Comparison of ENCODE assay signal across 1 cellular context in the genomic region with DNA sequence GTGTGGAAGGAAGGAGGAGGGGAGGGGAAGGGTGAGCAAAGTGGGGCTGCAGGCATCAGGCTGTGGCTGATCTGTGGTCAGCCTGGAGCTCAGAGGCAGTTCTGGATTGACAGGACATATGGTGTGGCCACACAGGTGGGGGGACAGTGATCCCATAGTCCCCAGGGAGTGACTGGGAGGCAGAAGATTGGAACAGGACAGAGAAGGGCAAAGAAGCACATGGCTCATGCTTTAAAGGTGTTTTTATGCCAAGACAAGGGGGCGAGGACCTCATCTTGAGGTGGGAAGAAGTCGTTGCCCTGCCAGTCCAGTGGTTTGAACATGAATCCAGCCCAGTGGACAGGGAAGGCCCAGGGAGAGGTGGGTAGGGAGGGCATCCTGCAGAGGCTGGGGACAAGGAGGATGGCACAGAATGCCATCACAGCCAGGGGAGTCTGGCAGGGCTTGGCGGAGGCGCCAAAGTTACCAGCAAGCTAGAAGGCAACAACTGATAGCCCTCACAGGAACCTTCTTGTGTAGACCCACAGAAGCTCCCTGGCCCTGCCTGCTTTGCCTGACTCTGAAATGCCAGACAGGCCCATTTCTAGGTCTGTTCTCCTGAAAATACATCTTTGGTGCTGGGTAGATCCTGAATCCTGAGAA.
TF ChIP-seq lines count a peak whose summit lies in the region.

No MANE protein-coding gene starts in this region.

TF ChIP-seq in K562, 482 proteins besides CTCF, POLR2A, EP300 and RAD21:
- TF ChIP-seq PYGO2 (tag; IDR thresholded peaks at IDR 0.05) (no peak), MCM3 (IDR thresholded peaks at IDR 0.05) (no peak), NFATC3 (IDR thresholded peaks at IDR 0.05) (no peak), MAZ (CRISPR knock-in tag; conservative IDR thresholded peaks at IDR 0.05 in 1 of 2, IDR thresholded peaks at IDR 0.05 in 1 of 2) (no peak), ZNF764 (CRISPR knock-in tag; IDR thresholded peaks at IDR 0.05; ENCODE audit: low read depth) (no peak), POLR2B (IDR thresholded peaks at IDR 0.05; ENCODE audit: low read depth, partially characterized antibody) (peak; percentile 56)
- TF ChIP-seq, protein P1, sequence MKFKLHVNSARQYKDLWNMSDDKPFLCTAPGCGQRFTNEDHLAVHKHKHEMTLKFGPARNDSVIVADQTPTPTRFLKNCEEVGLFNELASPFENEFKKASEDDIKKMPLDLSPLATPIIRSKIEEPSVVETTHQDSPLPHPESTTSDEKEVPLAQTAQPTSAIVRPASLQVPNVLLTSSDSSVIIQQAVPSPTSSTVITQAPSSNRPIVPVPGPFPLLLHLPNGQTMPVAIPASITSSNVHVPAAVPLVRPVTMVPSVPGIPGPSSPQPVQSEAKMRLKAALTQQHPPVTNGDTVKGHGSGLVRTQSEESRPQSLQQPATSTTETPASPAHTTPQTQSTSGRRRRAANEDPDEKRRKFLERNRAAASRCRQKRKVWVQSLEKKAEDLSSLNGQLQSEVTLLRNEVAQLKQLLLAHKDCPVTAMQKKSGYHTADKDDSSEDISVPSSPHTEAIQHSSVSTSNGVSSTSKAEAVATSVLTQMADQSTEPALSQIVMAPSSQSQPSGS (CRISPR knock-in tag; IDR thresholded peaks at IDR 0.05), result no peak
- TF ChIP-seq, protein P2, sequence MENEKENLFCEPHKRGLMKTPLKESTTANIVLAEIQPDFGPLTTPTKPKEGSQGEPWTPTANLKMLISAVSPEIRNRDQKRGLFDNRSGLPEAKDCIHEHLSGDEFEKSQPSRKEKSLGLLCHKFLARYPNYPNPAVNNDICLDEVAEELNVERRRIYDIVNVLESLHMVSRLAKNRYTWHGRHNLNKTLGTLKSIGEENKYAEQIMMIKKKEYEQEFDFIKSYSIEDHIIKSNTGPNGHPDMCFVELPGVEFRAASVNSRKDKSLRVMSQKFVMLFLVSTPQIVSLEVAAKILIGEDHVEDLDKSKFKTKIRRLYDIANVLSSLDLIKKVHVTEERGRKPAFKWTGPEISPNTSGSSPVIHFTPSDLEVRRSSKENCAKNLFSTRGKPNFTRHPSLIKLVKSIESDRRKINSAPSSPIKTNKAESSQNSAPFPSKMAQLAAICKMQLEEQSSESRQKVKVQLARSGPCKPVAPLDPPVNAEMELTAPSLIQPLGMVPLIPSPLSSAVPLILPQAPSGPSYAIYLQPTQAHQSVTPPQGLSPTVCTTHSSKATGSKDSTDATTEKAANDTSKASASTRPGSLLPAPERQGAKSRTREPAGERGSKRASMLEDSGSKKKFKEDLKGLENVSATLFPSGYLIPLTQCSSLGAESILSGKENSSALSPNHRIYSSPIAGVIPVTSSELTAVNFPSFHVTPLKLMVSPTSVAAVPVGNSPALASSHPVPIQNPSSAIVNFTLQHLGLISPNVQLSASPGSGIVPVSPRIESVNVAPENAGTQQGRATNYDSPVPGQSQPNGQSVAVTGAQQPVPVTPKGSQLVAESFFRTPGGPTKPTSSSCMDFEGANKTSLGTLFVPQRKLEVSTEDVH (IDR thresholded peaks at IDR 0.05; ENCODE audit: low read depth, partially characterized antibody), result no peak
- TF ChIP-seq, protein P3, sequence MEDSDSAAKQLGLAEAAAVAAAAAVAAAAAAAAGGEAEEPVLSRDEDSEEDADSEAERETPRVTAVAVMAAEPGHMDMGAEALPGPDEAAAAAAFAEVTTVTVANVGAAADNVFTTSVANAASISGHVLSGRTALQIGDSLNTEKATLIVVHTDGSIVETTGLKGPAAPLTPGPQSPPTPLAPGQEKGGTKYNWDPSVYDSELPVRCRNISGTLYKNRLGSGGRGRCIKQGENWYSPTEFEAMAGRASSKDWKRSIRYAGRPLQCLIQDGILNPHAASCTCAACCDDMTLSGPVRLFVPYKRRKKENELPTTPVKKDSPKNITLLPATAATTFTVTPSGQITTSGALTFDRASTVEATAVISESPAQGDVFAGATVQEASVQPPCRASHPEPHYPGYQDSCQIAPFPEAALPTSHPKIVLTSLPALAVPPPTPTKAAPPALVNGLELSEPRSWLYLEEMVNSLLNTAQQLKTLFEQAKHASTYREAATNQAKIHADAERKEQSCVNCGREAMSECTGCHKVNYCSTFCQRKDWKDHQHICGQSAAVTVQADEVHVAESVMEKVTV (CRISPR knock-in tag; IDR thresholded peaks at IDR 0.05), result no peak
TF ChIP-seq in K562: peak in this region for 1.
